Comparison of ENCODE assay signal across 19 cellular contexts in the genomic region with DNA sequence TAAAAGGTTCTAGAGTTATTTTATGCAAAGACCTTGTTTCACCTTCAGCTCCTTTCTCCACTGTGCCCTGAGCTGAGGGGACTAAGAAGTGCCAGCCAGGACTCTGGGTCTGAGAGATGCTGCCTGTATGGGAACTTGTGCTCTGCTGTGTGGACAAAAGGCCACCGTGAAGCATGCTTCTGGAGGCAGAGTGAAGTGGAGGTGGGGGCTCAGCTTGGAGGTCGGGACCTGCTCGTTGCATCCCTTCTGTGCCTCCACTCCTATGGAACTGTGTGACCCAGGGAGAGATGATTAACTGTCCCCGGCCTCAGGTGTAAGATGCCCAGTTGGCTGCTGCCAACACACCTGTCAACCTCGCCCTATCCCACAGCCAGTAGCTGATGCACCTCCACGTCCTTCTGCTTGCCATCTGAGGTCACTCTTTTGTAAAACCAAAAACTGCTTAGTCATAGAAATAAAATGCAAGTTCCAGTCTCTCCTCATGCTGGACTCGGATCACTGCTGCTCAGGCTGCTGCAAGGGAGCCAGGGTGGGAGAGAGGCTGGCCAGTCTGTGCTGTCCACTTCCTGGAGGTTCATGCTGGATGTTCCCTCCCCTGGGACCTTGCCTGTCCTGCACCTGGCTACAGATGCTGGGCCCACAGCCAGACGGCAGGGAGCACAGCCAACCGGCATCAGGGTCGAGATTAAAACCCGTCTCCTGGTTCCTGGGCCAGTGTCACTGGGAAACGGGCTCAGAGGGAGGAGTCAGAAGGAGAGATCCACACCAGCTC.
DNase-seq lines count a peak whose midpoint lies in the region; ATAC-seq, FAIRE-seq and TF ChIP-seq lines count a peak whose summit lies in the region.
"Had no signal": no experiment of that assay in that cellular context is flagged by ENCODE, and none has a peak within 500 bp of the region (broad histone marks: within the 10 kb centered on the region; RNA-seq: fewer than 3 reads in every experiment).

No MANE protein-coding gene starts in this region.

- H3K4me1 ChIP-seq in heart left ventricle, result peaks cover 0 to 32% (median 11%) of the 10 kb centered on the region in 12 donors
- no peaks in the 10 kb centered on the region for H3K4me1 ChIP-seq in CD8-positive, alpha-beta T cell (ENCODE audit: insufficient read depth, low read length)
- H3K4me1 ChIP-seq: adrenal gland had no signal

- no peak overlapping the region for H3K4me3 Mint-ChIP-seq in immature natural killer cell
- no peak overlapping the region for H3K4me3 Mint-ChIP-seq in CD8-positive, alpha-beta T cell
- H3K4me3 Mint-ChIP-seq: nephron, type B pancreatic cell had no signal

- intact Hi-C loops in heart left ventricle (cut with DNase I) (no loop called here), sciatic nerve (cut with DNase I) (no loop called here)
- intact Hi-C loops in CD8-positive, alpha-beta T cell (cut with DNase I, micrococcal nuclease), result no loop called here

- H3K27me3 Mint-ChIP-seq in immature natural killer cell (ENCODE audit: low read depth in 3 of 3), result peaks cover 3 to 11% (median 3%) of the 10 kb centered on the region in 3 donors
- H3K27me3 Mint-ChIP-seq in CD8-positive, alpha-beta T cell (ENCODE audit: low read depth), result peaks cover 3% of the 10 kb centered on the region

- TF ChIP-seq CTCF in heart left ventricle (IDR thresholded peaks at IDR 0.05), result no peak
- no peak for TF ChIP-seq CTCF in CD8-positive, alpha-beta T cell (IDR thresholded peaks at IDR 0.05)

- no peak overlapping the region for H3K4me3 ChIP-seq in heart left ventricle
- H3K4me3 ChIP-seq in CD8-positive, alpha-beta T cell (ENCODE audit: low read depth, low read length), result no peak overlapping the region
- H3K4me3 ChIP-seq: adrenal gland had no signal

- TF ChIP-seq POLR2A in heart left ventricle (IDR thresholded peaks at IDR 0.05), result no peak

- POLR2A ChIA-PET in CD8-positive, alpha-beta T cell (lab: Charles Lee), result no interaction called here

- H3K4me1 Mint-ChIP-seq in immature natural killer cell, result no peaks in the 10 kb centered on the region
- H3K4me1 Mint-ChIP-seq in CD8-positive, alpha-beta T cell (ENCODE audit: low read depth), result no peaks in the 10 kb centered on the region

- H3K9me3 ChIP-seq in heart left ventricle, result no peaks in the 10 kb centered on the region
- H3K9me3 ChIP-seq in CD8-positive, alpha-beta T cell (ENCODE audit: low read length), result no peaks in the 10 kb centered on the region
- H3K9me3 ChIP-seq: adrenal gland had no signal

- DNase-seq in Caki2 (ENCODE audit: low read depth) (peak; percentile 20), RCC 7860 (ENCODE audit: low spot score) (peak; percentile 55), heart left ventricle (peak in 4 of 5 donors; percentile 28 to 58 (median 38)), sciatic nerve (ENCODE audit: low spot score) (no peak), D341Med (ENCODE audit: low spot score) (no peak), immature natural killer cell (no peak)
- no peak for DNase-seq in CD8-positive, alpha-beta T cell
- DNase-seq: effector CD8-positive, alpha-beta T cell; H7; NCI-H1092 treated with DMSO at 0.1 percent for 48 hours; NCI-H2081 treated with DMSO at 0.1 percent for 48 hours; NCI-H510A; stimulated activated CD4-positive, alpha-beta T cell treated with anti-CD3 and anti-CD28 coated beads, Interleukin-12 subunit alpha, Interleukin-12 subunit beta, amount 100 ng/mL, for 4 hours; T-helper 2 cell had no signal

- H3K27ac ChIP-seq in heart left ventricle, result peak overlapping the region in 2 of 12 donors; percentile 10 to 11
- no peak overlapping the region for H3K27ac ChIP-seq in CD8-positive, alpha-beta T cell (ENCODE audit: low read depth, low read length)
- H3K27ac ChIP-seq: adrenal gland had no signal

- no peaks in the 10 kb centered on the region for H3K36me3 Mint-ChIP-seq in immature natural killer cell
- no peaks in the 10 kb centered on the region for H3K36me3 Mint-ChIP-seq in CD8-positive, alpha-beta T cell
- H3K36me3 Mint-ChIP-seq: type B pancreatic cell had no signal

- ATAC-seq in heart left ventricle, result peak in 2 of 4 donors; percentile 34 to 65
- peak; percentile 70 for ATAC-seq in sciatic nerve
- ATAC-seq in GM19035 (IDR thresholded peaks at IDR 0.05; ENCODE audit: unreplicated experiment), result no peak
- ATAC-seq in CD8-positive, alpha-beta T cell, result no peak
- ATAC-seq: activated CD4-positive, CD25-positive, alpha-beta regulatory T cell treated with anti-CD3 and anti-CD28 coated beads, Interleukin-2, amount 50 U/mL, for 24 hours had no signal

- 60 to 70% (median 66%) methylated on average over 12 of the region's 12 CpGs for WGBS in heart left ventricle, 4 donors

- no peak overlapping the region for H3K27ac Mint-ChIP-seq in immature natural killer cell
- no peak overlapping the region for H3K27ac Mint-ChIP-seq in CD8-positive, alpha-beta T cell
- H3K27ac Mint-ChIP-seq: nephron, type B pancreatic cell had no signal

- FAIRE-seq in RCC 7860 (lab: Jason Lieb, UNC), result no peak

- H3K36me3 ChIP-seq in heart left ventricle, result no peaks in the 10 kb centered on the region
- no peaks in the 10 kb centered on the region for H3K36me3 ChIP-seq in CD8-positive, alpha-beta T cell (ENCODE audit: insufficient read depth, low read length)
- H3K36me3 ChIP-seq: adrenal gland had no signal

- CTCF ChIA-PET in CD8-positive, alpha-beta T cell (lab: Charles Lee), result no interaction called here

- in situ Hi-C loops in Caki2 (cut with HindIII; ENCODE audit: low pct_unique_long_range_greater_than_20kb, low sequenced_read_pairs), result no loop called here

- H3K27me3 ChIP-seq in heart left ventricle, result no peaks in the 10 kb centered on the region
- no peaks in the 10 kb centered on the region for H3K27me3 ChIP-seq in CD8-positive, alpha-beta T cell (ENCODE audit: insufficient read depth, low read length)
- H3K27me3 ChIP-seq: adrenal gland had no signal

- no peaks in the 10 kb centered on the region for H3K9me3 Mint-ChIP-seq in immature natural killer cell
- H3K9me3 Mint-ChIP-seq in CD8-positive, alpha-beta T cell, result no peaks in the 10 kb centered on the region
- H3K9me3 Mint-ChIP-seq: type B pancreatic cell had no signal

Comparison
In these comparisons a context has a peak if more than half of its experiments do, and no peak if none do; other contexts are left out.
1. DNase-seq: peak in Caki2 (single experiment), RCC 7860 (single experiment) and heart left ventricle (4 of 5); none in sciatic nerve (single experiment), D341Med (single experiment), immature natural killer cell (0 of 3) and CD8-positive, alpha-beta T cell (0 of 7).